In genomic region chr15:34365836-34366235, GRCh38 we compare ENCODE assay signal across 8 cellular contexts. TPM values are rescaled to one million over a fixed set of nuclear protein-coding genes. Genes with fewer than 3 reads are reported as not detected.
DNase-seq lines count a peak whose midpoint lies in the region; ATAC-seq and TF ChIP-seq lines count a peak whose summit lies in the region.

No MANE protein-coding gene starts in this region.

- H3K27ac Mint-ChIP-seq in activated naive CD4-positive, alpha-beta T cell treated with anti-CD3 and anti-CD28 coated beads, Interleukin-2, amount 50 U/mL, for 72 hours, result peak overlapping the region; percentile 41 to 95
- H3K27ac Mint-ChIP-seq in stimulated activated effector memory CD8-positive, alpha-beta T cell treated with anti-CD3 and anti-CD28 coated beads, Interleukin-12 subunit alpha, Interleukin-12 subunit beta, amount 100 ng/mL, for 72 hours, result peak overlapping the region; percentile 92

- DNase-seq in HFF-Myc (ENCODE audit: extremely low read depth, low read depth), result no peak
- DNase-seq in activated naive CD4-positive, alpha-beta T cell treated with anti-CD3 and anti-CD28 coated beads, Interleukin-2, amount 50 U/mL, for 72 hours (ENCODE audit: low spot score in 2 of 2), result no peak
- DNase-seq in iPS DF 6.9 (ENCODE audit: low read depth, low spot score), result no peak
- DNase-seq in stimulated activated effector memory CD8-positive, alpha-beta T cell treated with anti-CD3 and anti-CD28 coated beads, Interleukin-12 subunit alpha, Interleukin-12 subunit beta, amount 100 ng/mL, for 72 hours (ENCODE audit: low spot score in 2 of 2), result no peak
- no peak for DNase-seq in NK-92 (lab: John Stamatoyannopoulos, UW; ENCODE audit: unreplicated experiment)

- H3K9me3 Mint-ChIP-seq in activated naive CD4-positive, alpha-beta T cell treated with anti-CD3 and anti-CD28 coated beads, Interleukin-2, amount 50 U/mL, for 72 hours, result no peaks in the 10 kb centered on the region
- H3K9me3 Mint-ChIP-seq in stimulated activated effector memory CD8-positive, alpha-beta T cell treated with anti-CD3 and anti-CD28 coated beads, Interleukin-12 subunit alpha, Interleukin-12 subunit beta, amount 100 ng/mL, for 72 hours, result no peaks in the 10 kb centered on the region

- H3K4me1 ChIP-seq in iPS DF 6.9 (ENCODE audit: control insufficient read depth, insufficient read depth, low read length), result peaks cover 2% of the 10 kb centered on the region; the same call in 1 of the 2 replicates

- no peaks in the 10 kb centered on the region for H3K27me3 ChIP-seq in iPS DF 6.9 (ENCODE audit: control insufficient read depth, insufficient read depth, low read length)

- no peaks in the 10 kb centered on the region for H3K9me3 ChIP-seq in iPS DF 6.9 (ENCODE audit: control insufficient read depth, insufficient read depth, low read length)

- peaks cover 48% of the 10 kb centered on the region for H3K4me1 Mint-ChIP-seq in stimulated activated effector memory CD8-positive, alpha-beta T cell treated with anti-CD3 and anti-CD28 coated beads, Interleukin-12 subunit alpha, Interleukin-12 subunit beta, amount 100 ng/mL, for 72 hours

- peaks cover 7 to 13% of the 10 kb centered on the region in 2 donors for H3K36me3 Mint-ChIP-seq in activated naive CD4-positive, alpha-beta T cell treated with anti-CD3 and anti-CD28 coated beads, Interleukin-2, amount 50 U/mL, for 72 hours
- peaks cover 53% of the 10 kb centered on the region for H3K36me3 Mint-ChIP-seq in stimulated activated effector memory CD8-positive, alpha-beta T cell treated with anti-CD3 and anti-CD28 coated beads, Interleukin-12 subunit alpha, Interleukin-12 subunit beta, amount 100 ng/mL, for 72 hours

- no peak for ATAC-seq in activated naive CD4-positive, alpha-beta T cell treated with anti-CD3 and anti-CD28 coated beads, Interleukin-2, amount 50 U/mL, for 72 hours
- ATAC-seq in stimulated activated effector memory CD8-positive, alpha-beta T cell treated with anti-CD3 and anti-CD28 coated beads, Interleukin-12 subunit alpha, Interleukin-12 subunit beta, amount 100 ng/mL, for 72 hours, result no peak
- no peak for ATAC-seq in GM19452 (IDR thresholded peaks at IDR 0.05; ENCODE audit: unreplicated experiment)
- ATAC-seq in GM21390 (IDR thresholded peaks at IDR 0.05; ENCODE audit: unreplicated experiment), result no peak
- ATAC-seq in HG03460 (IDR thresholded peaks at IDR 0.05; ENCODE audit: unreplicated experiment), result no peak

- peaks cover 10% of the 10 kb centered on the region; the same call in 1 of the 2 replicates for H3K36me3 ChIP-seq in iPS DF 6.9 (ENCODE audit: control insufficient read depth, insufficient read depth, low read length)

- H3K4me3 ChIP-seq in HFF-Myc (replicated peaks; ENCODE audit: low read depth, low read length) (peak overlapping the region; percentile 85), iPS DF 6.9 (ENCODE audit: low read length) (peak overlapping the region; percentile 80; the same call in 1 of the 2 replicates)

- WGBS in iPS DF 6.9 (ENCODE audit: insufficient coverage, insufficient read length), result no CpG with 5 or more reads among the region's 5 CpGs

- H3K27ac ChIP-seq in iPS DF 6.9 (ENCODE audit: low read length), result no peak overlapping the region

- H3K4me3 Mint-ChIP-seq in stimulated activated effector memory CD8-positive, alpha-beta T cell treated with anti-CD3 and anti-CD28 coated beads, Interleukin-12 subunit alpha, Interleukin-12 subunit beta, amount 100 ng/mL, for 72 hours, result peak overlapping the region; percentile 85

- TF ChIP-seq CTCF in HFF-Myc (IDR thresholded peaks at IDR 0.05; ENCODE audit: low read depth, low read length, missing control alignments), result no peak

RNA-seq across cellular contexts. Expression of gene LPCAT4, which starts 1.2 kb away (rescaled TPM):
- 10 to 100 TPM; 69.0 to 88.4 TPM for total RNA-seq in activated naive CD4-positive, alpha-beta T cell treated with anti-CD3 and anti-CD28 coated beads, Interleukin-2, amount 50 U/mL, for 72 hours

RNA-seq across cellular contexts. Expression of gene NUTM1, which starts 22.7 kb away (rescaled TPM):
- total RNA-seq in activated naive CD4-positive, alpha-beta T cell treated with anti-CD3 and anti-CD28 coated beads, Interleukin-2, amount 50 U/mL, for 72 hours, result not detected

RNA-seq across cellular contexts. Expression of gene NOP10, which starts 22.9 kb away (rescaled TPM):
- 100 to 1,000 TPM; 182 to 202 TPM for total RNA-seq in activated naive CD4-positive, alpha-beta T cell treated with anti-CD3 and anti-CD28 coated beads, Interleukin-2, amount 50 U/mL, for 72 hours

RNA-seq across cellular contexts. Expression of gene SLC12A6, which starts 28.3 kb away (rescaled TPM):
- 10 to 100 TPM; 29.9 to 45.1 TPM for total RNA-seq in activated naive CD4-positive, alpha-beta T cell treated with anti-CD3 and anti-CD28 coated beads, Interleukin-2, amount 50 U/mL, for 72 hours
